11 cellular contexts compared by ENCODE assay signal in genomic region chr21:45455321-45456013, GRCh38. TPM values are rescaled to one million over a fixed set of nuclear protein-coding genes. Genes with fewer than 3 reads are reported as not detected.
A peak's percentile ranks its signal among the peaks of the same experiment; 100 is the strongest.
DNase-seq lines count a peak whose midpoint lies in the region; ATAC-seq and TF ChIP-seq lines count a peak whose summit lies in the region.
"Had no signal": no experiment of that assay in that cellular context is flagged by ENCODE, and none has a peak within 500 bp of the region (broad histone marks: within the 10 kb centered on the region; RNA-seq: fewer than 3 reads in every experiment).

No MANE protein-coding gene starts in this region.

- H3K27me3 ChIP-seq in foreskin keratinocyte (peaks cover 14% of the 10 kb centered on the region), sigmoid colon (no peaks in the 10 kb centered on the region)

- ATAC-seq in SK-N-SH treated with all-trans-retinoic acid at 6 μM for 48 hours, result peak; percentile 53
- peak; percentile 55 for ATAC-seq in foreskin keratinocyte
- ATAC-seq in GM21390 (IDR thresholded peaks at IDR 0.05; ENCODE audit: unreplicated experiment), result no peak
- ATAC-seq in stimulated activated naive B cell treated with anti-CD40 and anti-IgM and Interleukin-4, amounts not matched to agents 10 μg/mL and 1 μg/mL and 100 μg/mL, for 72 hours (replicated peaks), result no peak

- DNase-seq in G401 (ENCODE audit: low spot score) (peak; percentile 37), foreskin keratinocyte (peak in 1 of 2 donors; percentile 16), sigmoid colon (no peak), inferior parietal cortex (ENCODE audit: extremely low spot score) (no peak)
- DNase-seq in activated effector memory CD4-positive, alpha-beta T cell treated with Interleukin-2 at 50 U/mL for 16 hours, result no peak
- no peak for DNase-seq in stimulated activated naive B cell treated with anti-CD40 and anti-IgM and Interleukin-4, amounts not matched to agents 10 μg/mL and 1 μg/mL and 100 μg/mL, for 72 hours
- DNase-seq: small intestine, T-helper 9 cell had no signal

- intact Hi-C loops in sigmoid colon (cut with DNase I), result no loop called here

- H3K27ac ChIP-seq in foreskin keratinocyte, result no peak overlapping the region
- H3K27ac ChIP-seq in sigmoid colon, result peak overlapping the region; percentile 49 to 66 (median 62)
- H3K27ac ChIP-seq: HL-60 had no signal

- in situ Hi-C loops in G401 (cut with HindIII; ENCODE audit: low sequenced_read_pairs), result no loop called here

- H3K9me3 ChIP-seq in sigmoid colon, result no peaks in the 10 kb centered on the region

- no peak for TF ChIP-seq POLR2A in sigmoid colon (IDR thresholded peaks at IDR 0.05)

- H3K4me3 ChIP-seq in sigmoid colon, result peak overlapping the region; percentile 32 to 48 (median 47)

- 45 to 54% methylated on average over 26 of the region's 26 CpGs for WGBS in sigmoid colon, 2 donors

- no peaks in the 10 kb centered on the region for H3K4me1 Mint-ChIP-seq in stimulated activated naive B cell treated with anti-CD40 and anti-IgM and Interleukin-4, amounts not matched to agents 10 μg/mL and 1 μg/mL and 100 μg/mL, for 72 hours

- H3K36me3 ChIP-seq in sigmoid colon, result no peaks in the 10 kb centered on the region

- peaks cover 0 to 3% of the 10 kb centered on the region in 2 donors for H3K27me3 Mint-ChIP-seq in stimulated activated naive B cell treated with anti-CD40 and anti-IgM and Interleukin-4, amounts not matched to agents 10 μg/mL and 1 μg/mL and 100 μg/mL, for 72 hours

- TF ChIP-seq EP300 in sigmoid colon (IDR thresholded peaks at IDR 0.05), result no peak

- H3K4me1 ChIP-seq in foreskin keratinocyte, result peaks cover 6% of the 10 kb centered on the region
- H3K4me1 ChIP-seq in sigmoid colon, result peaks cover 0 to 68% (median 60%) of the 10 kb centered on the region in 4 donors

- H3K9me3 Mint-ChIP-seq in stimulated activated naive B cell treated with anti-CD40 and anti-IgM and Interleukin-4, amounts not matched to agents 10 μg/mL and 1 μg/mL and 100 μg/mL, for 72 hours, result no peaks in the 10 kb centered on the region

- H3K27ac Mint-ChIP-seq in stimulated activated naive B cell treated with anti-CD40 and anti-IgM and Interleukin-4, amounts not matched to agents 10 μg/mL and 1 μg/mL and 100 μg/mL, for 72 hours, result no peak overlapping the region

- no peak overlapping the region for H3K4me3 Mint-ChIP-seq in stimulated activated naive B cell treated with anti-CD40 and anti-IgM and Interleukin-4, amounts not matched to agents 10 μg/mL and 1 μg/mL and 100 μg/mL, for 72 hours

- TF ChIP-seq CTCF in foreskin keratinocyte (conservative IDR thresholded peaks at IDR 0.05) (peak; percentile 4), sigmoid colon (IDR thresholded peaks at IDR 0.05) (no peak)

- H3K36me3 Mint-ChIP-seq in stimulated activated naive B cell treated with anti-CD40 and anti-IgM and Interleukin-4, amounts not matched to agents 10 μg/mL and 1 μg/mL and 100 μg/mL, for 72 hours, result no peaks in the 10 kb centered on the region

TF ChIP-seq in SK-N-SH treated with all-trans-retinoic acid at 6 μM for 48 hours, 23 proteins besides CTCF, POLR2A, EP300 and RAD21:
- TF ChIP-seq ZC3H10 (CRISPR knock-in tag; IDR thresholded peaks at IDR 0.05) (no peak), OSR1 (CRISPR knock-in tag; IDR thresholded peaks at IDR 0.05) (no peak), GLIS3 (CRISPR knock-in tag; IDR thresholded peaks at IDR 0.05) (no peak), ZNF565 (CRISPR knock-in tag; conservative IDR thresholded peaks at IDR 0.05; ENCODE audit: low read depth) (no peak), TSHZ2 (CRISPR knock-in tag; IDR thresholded peaks at IDR 0.05) (no peak)

RNA-seq across cellular contexts. Expression of gene COL18A1, which starts 50.5 kb away (rescaled TPM):
- 353 and 524 TPM in 2 replicates for total RNA-seq in G401 (2014; rRNA removed; shearing (Covaris generic))
- 30.0 and 37.3 TPM in 2 replicates for total RNA-seq in foreskin keratinocyte
- 26.2 and 32.3 TPM in 2 replicates for polyA plus RNA-seq in foreskin keratinocyte
- 100 to 1,000 TPM in 3 of 4 donors, 10 to 100 TPM in 1; 39.7 to 197 (median 103) TPM for total RNA-seq in sigmoid colon
- 10 to 100 TPM in 1 of 3 donors, 1 to 10 TPM in 2; 4.4 to 34.8 (median 5.4) TPM for polyA plus RNA-seq in sigmoid colon

Comparison
In these comparisons a context has a peak if more than half of its experiments do, and no peak if none do; other contexts are left out.
1. ATAC-seq: peak in SK-N-SH treated with all-trans-retinoic acid at 6 μM for 48 hours (single experiment) and foreskin keratinocyte (single experiment); none in GM21390 (single experiment) and stimulated activated naive B cell treated with anti-CD40 and anti-IgM and Interleukin-4, amounts not matched to agents 10 μg/mL and 1 μg/mL and 100 μg/mL, for 72 hours (0 of 2).